Comparison of ENCODE assay signal across 34 cellular contexts in the genomic region with DNA sequence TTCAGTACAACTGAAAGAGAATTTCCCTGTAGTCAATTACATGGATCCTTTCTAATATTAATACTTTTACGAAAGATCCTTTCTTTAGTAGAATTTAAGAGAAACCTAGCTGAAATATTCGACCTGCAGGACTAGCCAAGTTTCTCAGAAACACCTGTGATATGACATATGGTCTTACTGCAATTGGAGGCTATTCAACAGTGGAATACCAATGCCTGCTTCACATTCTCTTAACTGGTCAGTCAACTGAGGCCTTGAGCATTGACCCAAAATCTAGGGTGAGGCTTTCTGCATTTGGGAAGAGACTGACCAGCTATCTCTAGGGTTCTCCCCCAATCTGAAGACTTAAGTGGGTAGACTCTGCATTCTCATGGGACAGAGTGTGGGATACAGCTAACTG. TPM values are rescaled to one million over a fixed set of nuclear protein-coding genes. Genes with fewer than 3 reads are reported as not detected.
"Had no signal": no experiment of that assay in that cellular context is flagged by ENCODE, and none has a peak within 500 bp of the region (broad histone marks: within the 10 kb centered on the region; RNA-seq: fewer than 3 reads in every experiment).

No MANE protein-coding gene starts in this region.

- DNase-seq: activated B cell treated with CpG ODN at 0.5 μM for 24 hours; activated CD4-positive, alpha-beta memory T cell treated with anti-CD3 and anti-CD28 coated beads for 36 hours; activated CD4-positive, alpha-beta T cell treated with anti-CD3 and anti-CD28 coated beads for 4 hours; activated CD4-positive, alpha-beta T cell treated with anti-CD3 and anti-CD28 coated beads, Interleukin-2, amount 10 ng/mL, durations not matched to agents 24 days and 14 days; activated CD4-positive, alpha-beta T cell treated with anti-CD3 and anti-CD28 coated beads, Interleukin-2, amount 50 U/mL, for 1 hour; activated CD4-positive, alpha-beta T cell treated with anti-CD3 and anti-CD28 coated beads, Interleukin-2, amount 50 U/mL, for 4 hours; activated CD4-positive, CD25-positive, alpha-beta regulatory T cell treated with anti-CD3 and anti-CD28 coated beads, Interleukin-2, amount 50 U/mL, for 72 hours; activated CD8-positive, alpha-beta memory T cell treated with anti-CD3 and anti-CD28 coated beads, Interleukin-2, amount 50 U/mL, for 4 hours; activated CD8-positive, alpha-beta T cell treated with anti-CD3 and anti-CD28 coated beads for 36 hours; activated effector memory CD4-positive, alpha-beta T cell treated with anti-CD3 and anti-CD28 coated beads, Interleukin-2, amount 50 U/mL, for 16 hours; activated gamma-delta T cell treated with Interleukin-2 at 50 U/mL for 16 hours; activated naive CD4-positive, alpha-beta T cell; activated naive CD4-positive, alpha-beta T cell treated with anti-CD3 and anti-CD28 coated beads for 36 hours; activated naive CD4-positive, alpha-beta T cell treated with anti-CD3 and anti-CD28 coated beads, Interleukin-2, amount 50 U/mL, for 16 hours; activated naive CD8-positive, alpha-beta T cell treated with anti-CD3 and anti-CD28 coated beads for 36 hours; activated T-cell treated with anti-CD3 and anti-CD28 coated beads for 4 hours; activated T-cell treated with anti-CD3 and anti-CD28 coated beads, Interleukin-2, amount 50 U/mL, for 1 hour; activated T-cell treated with anti-CD3 and anti-CD28 coated beads, Interleukin-2, amount 50 U/mL, for 4 hours; activated T-cell treated with anti-CD3 and anti-CD28 coated beads, Interleukin-2, amount 50 U/mL, for 72 hours; amniotic stem cell; aorta; body of pancreas; brain microvascular endothelial cell; central memory CD4-positive, alpha-beta T cell; SW 1271; T-helper 1 cell; T-helper 2 cell; T-helper 9 cell had no signal

- H3K36me3 ChIP-seq: adrenal gland, brain microvascular endothelial cell, breast epithelium had no signal

- H3K4me3 ChIP-seq: adrenal gland, body of pancreas, breast epithelium had no signal

- H3K4me1 ChIP-seq: adrenal gland, body of pancreas, breast epithelium had no signal

- H3K27me3 ChIP-seq: adrenal gland, body of pancreas, brain microvascular endothelial cell, breast epithelium had no signal

- H3K9me3 ChIP-seq: adrenal gland, body of pancreas, breast epithelium had no signal

- H3K27ac ChIP-seq: adrenal gland, body of pancreas, brain microvascular endothelial cell, breast epithelium, VCaP had no signal

- ATAC-seq: activated CD8-positive, alpha-beta T cell treated with anti-CD3 and anti-CD28 coated beads for 36 hours; activated naive CD4-positive, alpha-beta T cell treated with anti-CD3 and anti-CD28 coated beads, Interleukin-2, amount 50 U/mL, for 72 hours; activated T-cell treated with anti-CD3 and anti-CD28 coated beads, Interleukin-2, amount 50 U/mL, for 4 hours; activated T-cell treated with anti-CD3 and anti-CD28 coated beads, Interleukin-2, amount 50 U/mL, for 72 hours; activated T-helper 17 cell treated with anti-CD3 and anti-CD28 coated beads, Interleukin-2, amount 50 U/mL, for 72 hours; body of pancreas had no signal

RNA-seq across cellular contexts. Expression of gene UBE2QL1, which starts 12.3 kb away (rescaled TPM):
- total RNA-seq: activated CD4-positive, alpha-beta memory T cell treated with anti-CD3 and anti-CD28 coated beads for 36 hours; activated CD8-positive, alpha-beta memory T cell treated with anti-CD3 and anti-CD28 coated beads for 36 hours; activated CD8-positive, alpha-beta T cell treated with anti-CD3 and anti-CD28 coated beads for 36 hours; activated naive CD4-positive, alpha-beta T cell treated with anti-CD3 and anti-CD28 coated beads for 36 hours; activated naive CD4-positive, alpha-beta T cell treated with anti-CD3 and anti-CD28 coated beads, Interleukin-2, amount 50 U/mL, for 72 hours; activated naive CD8-positive, alpha-beta T cell treated with anti-CD3 and anti-CD28 coated beads for 36 hours; activated T-cell treated with anti-CD3 and anti-CD28 coated beads, Interleukin-2, amount 50 U/mL, for 4 hours; activated T-helper 17 cell treated with anti-CD3 and anti-CD28 coated beads, Interleukin-2, amount 50 U/mL, for 72 hours had no signal
